1 cellular context compared by ENCODE assay signal in the genomic region with DNA sequence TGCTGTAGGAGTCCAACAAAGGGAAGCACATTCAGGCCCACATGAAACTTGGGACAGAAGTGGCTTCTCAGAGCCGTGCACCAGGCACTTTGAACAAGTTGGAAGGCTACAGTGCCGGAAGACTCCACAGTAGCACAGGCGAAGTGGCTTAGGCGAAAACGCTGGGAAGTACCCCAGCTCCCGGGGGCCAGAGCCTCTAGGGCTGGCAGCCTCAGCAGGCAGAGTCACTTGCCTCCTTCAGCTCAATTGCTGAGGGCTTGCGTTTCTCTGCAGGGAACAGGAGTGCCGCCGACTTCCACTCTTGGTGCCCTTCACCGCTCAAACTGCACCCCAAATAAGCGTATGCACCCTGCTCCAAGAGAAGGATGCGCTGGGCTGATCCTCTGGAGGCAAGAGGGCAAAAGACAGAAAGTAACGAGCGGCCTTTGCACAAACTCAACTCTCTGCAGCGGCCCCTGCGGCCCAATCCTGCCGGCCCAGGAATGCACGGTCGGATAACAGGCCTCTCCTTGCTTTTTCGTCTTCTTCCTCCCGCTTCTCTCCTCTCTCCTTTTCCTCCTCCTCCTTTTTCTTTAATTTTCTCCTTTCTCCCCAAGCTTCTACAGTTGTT.
A peak's percentile ranks its signal among the peaks of the same experiment; 100 is the strongest.
TF ChIP-seq lines count a peak whose summit lies in the region.

No MANE protein-coding gene starts in this region.

TF ChIP-seq in H1, 55 proteins besides CTCF, POLR2A, EP300 and RAD21:
- TF ChIP-seq TEAD4 (IDR thresholded peaks at IDR 0.05; ENCODE audit: low read depth, low read length) (peak; percentile 61; the same call in 1 of the 2 replicates), TAF1 (IDR thresholded peaks at IDR 0.05; ENCODE audit: low read depth, low read length) (0 out of 2 replicates have a peak, but pooled peaks have one; percentile 4), SIX5 (IDR thresholded peaks at IDR 0.05; ENCODE audit: low read depth, low read length) (no peak)
TF ChIP-seq in H1: peak in this region for 2.
